1 cellular context compared by ENCODE assay signal in genomic region chr14:77457522-77458248, GRCh38.
TF ChIP-seq lines count a peak whose summit lies in the region.

Gene AHSA1, plus strand, starts transcription at chr14:77458093. Its CDS starts 97 bp downstream, at chr14:77458190.
Gene VIPAS39, minus strand, starts transcription at chr14:77457601. Its CDS starts 3,499 bp downstream, at chr14:77454102.

TF ChIP-seq in K562, 482 proteins besides CTCF, POLR2A, EP300 and RAD21 (continued from another document and continues in another):
- TF ChIP-seq ZNF609 (CRISPR knock-in tag; IDR thresholded peaks at IDR 0.05; ENCODE audit: borderline replicate concordance) (0 out of 2 replicates have a peak, but pooled peaks have one; percentile 68), ATF3 (IDR thresholded peaks at IDR 0.05) (peak; percentile 60; the same call in 1 of the 2 replicates), ATF3 (CRISPR knock-in tag; conservative IDR thresholded peaks at IDR 0.05) (no peak), CEBPG (CRISPR knock-in tag; IDR thresholded peaks at IDR 0.05) (no peak), CEBPG (tag; conservative IDR thresholded peaks at IDR 0.05 in 1 of 2, IDR thresholded peaks at IDR 0.05 in 1 of 2) (no peak), ETV1 (tag; conservative IDR thresholded peaks at IDR 0.05; ENCODE audit: low read depth) (peak; percentile 91), BMI1 (IDR thresholded peaks at IDR 0.05; ENCODE audit: low read length) (no peak), TFAP4 (CRISPR knock-in tag; IDR thresholded peaks at IDR 0.05; ENCODE audit: borderline replicate concordance) (peak; percentile 13; the same call in 1 of the 2 replicates), HMGN3 (IDR thresholded peaks at IDR 0.05; ENCODE audit: borderline replicate concordance, extremely low read depth, insufficient read length, low read depth, low read length) (peak; percentile 24), ZNF644 (tag; IDR thresholded peaks at IDR 0.05; ENCODE audit: low read depth) (0 out of 2 replicates have a peak, but pooled peaks have one; percentile 80), C11orf30 (IDR thresholded peaks at IDR 0.05; ENCODE audit: low read depth) (peak; percentile 83), RBM25 (IDR thresholded peaks at IDR 0.05; ENCODE audit: low read depth, low read length, severe bottlenecking) (peak; percentile 48), CAMTA2 (CRISPR knock-in tag; conservative IDR thresholded peaks at IDR 0.05) (no peak), ZBTB8A (IDR thresholded peaks at IDR 0.05; ENCODE audit: partially characterized antibody) (peak; percentile 75), LARP7 (IDR thresholded peaks at IDR 0.05) (no peak), USF2 (CRISPR knock-in tag; IDR thresholded peaks at IDR 0.05) (no peak), ILF3 (IDR thresholded peaks at IDR 0.05; ENCODE audit: borderline replicate concordance) (no peak), SIN3B (IDR thresholded peaks at IDR 0.05; ENCODE audit: low read depth) (0 out of 2 replicates have a peak, but pooled peaks have one; percentile 11), ZBTB7A (IDR thresholded peaks at IDR 0.05; ENCODE audit: borderline replicate concordance, control insufficient read depth, low read depth, low read length) (no peak), THAP7 (CRISPR knock-in tag; IDR thresholded peaks at IDR 0.05) (no peak), SP1 (CRISPR knock-in tag; IDR thresholded peaks at IDR 0.05) (peak; percentile 85), ZNF143 (CRISPR knock-in tag; IDR thresholded peaks at IDR 0.05) (peak; percentile 97), ESRRA (IDR thresholded peaks at IDR 0.05; ENCODE audit: borderline replicate concordance, low read depth) (peak; percentile 70; the same call in 1 of the 2 replicates), THAP12 (CRISPR knock-in tag; IDR thresholded peaks at IDR 0.05) (no peak), RBFOX2 (IDR thresholded peaks at IDR 0.05; ENCODE audit: low read depth, low read length) (peak; percentile 92), MNT (conservative IDR thresholded peaks at IDR 0.05) (peak; percentile 76), ZNF740 (CRISPR knock-in tag; IDR thresholded peaks at IDR 0.05) (peak; percentile 57; the same call in 1 of the 2 replicates), ZNF740 (tag; IDR thresholded peaks at IDR 0.05) (no peak), COPS2 (conservative IDR thresholded peaks at IDR 0.05) (no peak), NCOA1 (IDR thresholded peaks at IDR 0.05; ENCODE audit: low read depth) (peak; percentile 95), PKNOX1 (IDR thresholded peaks at IDR 0.05) (peak; percentile 69), NFE2 (IDR thresholded peaks at IDR 0.05; ENCODE audit: low read depth) (peak; percentile 13; the same call in 1 of the 2 replicates), ASH1L (IDR thresholded peaks at IDR 0.05; ENCODE audit: borderline replicate concordance, low read depth, partially characterized antibody) (peak; percentile 80), EZH2 (IDR thresholded peaks at IDR 0.05; ENCODE audit: borderline replicate concordance, low read depth, low read length) (no peak), KDM2B (CRISPR knock-in tag; IDR thresholded peaks at IDR 0.05) (no peak), XRCC4 (IDR thresholded peaks at IDR 0.05; ENCODE audit: extremely low read depth, insufficient read depth, insufficient read length) (no peak), KDM4B (IDR thresholded peaks at IDR 0.05; ENCODE audit: borderline replicate concordance in 2 of 2, low read depth in 1 of 2) (peak in 1 of 2 experiments; percentile 81; a peak in 1 of 4 replicates), SMAD4 (CRISPR knock-in tag; conservative IDR thresholded peaks at IDR 0.05) (peak; percentile 16; the same call in 1 of the 2 replicates), CHD2 (IDR thresholded peaks at IDR 0.05; ENCODE audit: low read depth, low read length) (peak; percentile 96), KLF13 (tag; IDR thresholded peaks at IDR 0.05; ENCODE audit: borderline replicate concordance, low read depth) (0 out of 2 replicates have a peak, but pooled peaks have one; percentile 38), TSHZ1 (CRISPR knock-in tag; IDR thresholded peaks at IDR 0.05) (no peak), SMAD3 (CRISPR knock-in tag; conservative IDR thresholded peaks at IDR 0.05) (no peak)
